9 cellular contexts compared by ENCODE assay signal in the genomic region with DNA sequence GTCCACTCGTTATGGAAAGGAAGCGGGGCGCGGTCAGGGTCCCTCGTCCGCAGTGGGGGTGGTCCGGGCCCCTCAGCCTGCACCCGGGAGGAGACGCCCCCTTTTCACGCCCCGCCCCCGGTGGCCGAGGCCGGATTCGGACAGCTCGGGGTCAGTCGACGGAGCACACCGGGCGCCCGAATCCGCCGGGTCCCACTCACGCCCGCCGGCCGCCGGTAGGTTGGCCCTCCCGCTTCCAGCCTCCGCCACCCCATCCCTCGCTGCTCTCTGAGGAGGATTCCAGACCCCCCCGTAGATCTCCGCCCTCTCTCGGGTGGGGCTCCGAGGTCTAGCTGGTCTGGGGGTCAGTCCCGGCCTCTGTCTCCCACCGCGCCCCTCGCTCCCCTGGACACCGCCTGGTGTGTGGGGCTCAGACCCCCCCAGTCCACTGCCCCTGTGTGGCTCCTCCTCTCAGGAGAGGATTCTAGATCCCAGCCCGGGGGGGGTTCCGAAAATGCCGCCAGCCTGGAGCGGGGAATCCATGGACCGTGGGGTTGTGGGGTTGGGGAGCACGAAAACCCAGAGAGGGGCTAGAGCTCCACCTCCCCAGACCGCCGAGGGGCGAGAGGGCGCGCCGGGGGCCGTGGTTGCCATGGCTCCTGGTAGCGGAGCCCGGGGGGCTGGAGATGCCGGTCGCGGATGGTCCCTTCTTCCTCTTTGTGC. TPM values are rescaled to one million over a fixed set of nuclear protein-coding genes. Genes with fewer than 3 reads are reported as not detected.
DNase-seq lines count a peak whose midpoint lies in the region; ATAC-seq and TF ChIP-seq lines count a peak whose summit lies in the region.
"Had no signal": no experiment of that assay in that cellular context is flagged by ENCODE, and none has a peak within 500 bp of the region (broad histone marks: within the 10 kb centered on the region; RNA-seq: fewer than 3 reads in every experiment).

No MANE protein-coding gene starts in this region.

- peak; percentile 64 for ATAC-seq in activated B cell treated with CpG ODN at 0.5 μM for 24 hours (ENCODE audit: low read depth)
- ATAC-seq in GM18519 (IDR thresholded peaks at IDR 0.05; ENCODE audit: low FRiP score, unreplicated experiment) = no peak

- TF ChIP-seq POLR2A in thyroid gland (IDR thresholded peaks at IDR 0.05) = no peak

- POLR2A ChIA-PET in activated B cell treated with CpG ODN at 0.5 μM for 24 hours (lab: Charles Lee) = interaction anchor here (0.6 to 1.3 kb wide), 5 partner anchors 81 to 890 kb away, joined by 3 to 6 read pairs (median 4); no protein-coding TSS in a partner anchor

- intact Hi-C loops in activated B cell treated with CpG ODN at 0.5 μM for 24 hours (cut with micrococcal nuclease) (loop anchor here (1.0 to 5.0 kb wide), 3 partner anchors 15 to 95 kb away; no protein-coding TSS in a partner anchor), thyroid gland (cut with DNase I) (no loop called here)

- H3K4me1 ChIP-seq in thyroid gland = peaks cover 10 to 20% of the 10 kb centered on the region in 2 donors

- H3K9me3 ChIP-seq in thyroid gland = no peaks in the 10 kb centered on the region

- TF ChIP-seq CTCF in activated B cell treated with CpG ODN at 0.5 μM for 24 hours (IDR thresholded peaks at IDR 0.05) = no peak
- no peak for TF ChIP-seq CTCF in kidney epithelial cell (IDR thresholded peaks at IDR 0.05; ENCODE audit: insufficient read depth, low read length, poor library complexity, severe bottlenecking)
- TF ChIP-seq CTCF in thyroid gland (IDR thresholded peaks at IDR 0.05) = no peak

- peaks cover 33% of the 10 kb centered on the region for H3K27me3 ChIP-seq in kidney epithelial cell (ENCODE audit: control insufficient read depth, insufficient read depth, low read length)
- peaks cover 4% of the 10 kb centered on the region for H3K27me3 ChIP-seq in thyroid gland

- CTCF ChIA-PET in activated B cell treated with CpG ODN at 0.5 μM for 24 hours (lab: Charles Lee) = no interaction called here

- peak overlapping the region; percentile 45 for H3K4me3 ChIP-seq in kidney epithelial cell (ENCODE audit: low read depth, low read length)
- peak overlapping the region in 2 of 3 donors; percentile 3 to 31 for H3K4me3 ChIP-seq in thyroid gland (replicated peaks in 1 of 3)

- no peaks in the 10 kb centered on the region for H3K36me3 Mint-ChIP-seq in activated B cell treated with CpG ODN at 0.5 μM for 24 hours (ENCODE audit: low read depth)

- peaks cover 14% of the 10 kb centered on the region for H3K27me3 Mint-ChIP-seq in activated B cell treated with CpG ODN at 0.5 μM for 24 hours

- no peaks in the 10 kb centered on the region for H3K36me3 ChIP-seq in kidney epithelial cell (ENCODE audit: control insufficient read depth, insufficient read depth, low read length)
- H3K36me3 ChIP-seq in thyroid gland = no peaks in the 10 kb centered on the region

- DNase-seq in NCI-H2227 (lab: John Stamatoyannopoulos, UW; ENCODE audit: unreplicated experiment) (peak; percentile 63), NCI-H2227 treated with DMSO at 0.1 percent for 48 hours (lab: John Stamatoyannopoulos, UW) (no peak), activated B cell treated with CpG ODN at 0.5 μM for 24 hours (peak; percentile 32), kidney epithelial cell (ENCODE audit: low read depth) (no peak), thyroid gland (no peak), NCI-H226 (no peak)
- no peak for DNase-seq in NK-92 treated with Interleukin-12 subunit alpha and Interleukin-12 subunit beta, amount 100 ng/mL, for 24 hours (lab: John Stamatoyannopoulos, UW)

- H3K9me3 Mint-ChIP-seq in activated B cell treated with CpG ODN at 0.5 μM for 24 hours = no peaks in the 10 kb centered on the region

- no peak overlapping the region for H3K27ac ChIP-seq in thyroid gland

- WGBS in thyroid gland, 2 donors = 2 to 3% methylated on average over 13 to 26 of the region's 58 CpGs

- peak overlapping the region; percentile 86 for H3K4me3 Mint-ChIP-seq in activated B cell treated with CpG ODN at 0.5 μM for 24 hours

- peaks cover 8% of the 10 kb centered on the region for H3K4me1 Mint-ChIP-seq in activated B cell treated with CpG ODN at 0.5 μM for 24 hours

- no peak overlapping the region for H3K27ac Mint-ChIP-seq in activated B cell treated with CpG ODN at 0.5 μM for 24 hours

RNA-seq across cellular contexts. Expression of gene CHL1, which starts 0.7 kb away (rescaled TPM):
- total RNA-seq in activated B cell treated with CpG ODN at 0.5 μM for 24 hours (6.8 and 7.4 TPM in 2 replicates), kidney epithelial cell (0.27 and 0.33 TPM in 2 replicates), thyroid gland (1 to 10 TPM; 3.1 to 5.0 (median 4.3) TPM)
- total RNA-seq: T-helper 1 cell treated with Interleukin-12 subunit alpha and Interleukin-12 subunit beta and Interleukin-4 antibody, amounts not matched to agents 30 ng/mL and 1 ng/mL, for 36 hours had no signal

Comparison
In these comparisons a context has a peak if more than half of its experiments do, and no peak if none do; other contexts are left out.
1. DNase-seq: peak in NCI-H2227 (single experiment) and activated B cell treated with CpG ODN at 0.5 μM for 24 hours (single experiment); none in NCI-H2227 treated with DMSO at 0.1 percent for 48 hours (single experiment), kidney epithelial cell (single experiment), thyroid gland (0 of 2), NCI-H226 (single experiment) and NK-92 treated with Interleukin-12 subunit alpha and Interleukin-12 subunit beta, amount 100 ng/mL, for 24 hours (single experiment).